ENCODE assay signal across 33 cellular contexts in the genomic region with DNA sequence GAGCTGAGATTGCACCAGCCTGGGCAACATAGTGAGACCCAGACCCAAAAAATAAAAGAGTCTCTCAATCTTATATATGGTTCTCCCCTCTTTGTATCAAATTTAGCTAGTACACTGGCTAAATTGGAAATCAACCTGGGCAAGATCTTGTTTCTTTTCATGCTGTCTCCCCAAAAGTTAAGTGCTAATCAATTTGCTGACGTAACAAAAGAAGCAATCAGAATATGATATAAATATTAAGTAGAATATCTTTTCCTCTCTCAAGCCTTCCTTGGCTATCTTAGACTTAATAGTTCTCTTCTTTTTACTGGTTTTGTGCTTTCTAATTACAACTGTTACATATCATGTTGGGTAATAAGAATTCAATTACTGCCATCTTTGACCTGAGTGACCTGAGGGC.
"Had no signal": no experiment of that assay in that cellular context is flagged by ENCODE, and none has a peak within 500 bp of the region (broad histone marks: within the 10 kb centered on the region; RNA-seq: fewer than 3 reads in every experiment).

No MANE protein-coding gene starts in this region.

- H3K27me3 ChIP-seq: adrenal gland, ascending aorta, body of pancreas, brain microvascular endothelial cell, breast epithelium, cardiac muscle cell had no signal

- DNase-seq: activated effector memory CD4-positive, alpha-beta T cell treated with anti-CD3 and anti-CD28 coated beads, Interleukin-2, amount 50 U/mL, for 16 hours; activated effector memory CD4-positive, alpha-beta T cell treated with Interleukin-2 at 50 U/mL for 16 hours; activated gamma-delta T cell; activated naive CD4-positive, alpha-beta T cell; activated naive CD4-positive, alpha-beta T cell treated with anti-CD3 and anti-CD28 coated beads for 36 hours; activated naive CD4-positive, alpha-beta T cell treated with anti-CD3 and anti-CD28 coated beads, Interleukin-2, amount 10 ng/mL, durations not matched to agents 7 days and 5 days; activated naive CD4-positive, alpha-beta T cell treated with anti-CD3 and anti-CD28 coated beads, Interleukin-2, amount 50 U/mL, for 16 hours; activated naive CD4-positive, alpha-beta T cell treated with Interleukin-2 at 50 U/mL for 16 hours; activated naive CD8-positive, alpha-beta T cell treated with anti-CD3 and anti-CD28 coated beads for 36 hours; activated naive CD8-positive, alpha-beta T cell treated with anti-CD3 and anti-CD28 coated beads, Interleukin-2, amount 10 ng/mL, durations not matched to agents 7 days and 5 days; activated naive CD8-positive, alpha-beta T cell treated with anti-CD3 and anti-CD28 coated beads, Interleukin-2, amount 50 U/mL, for 24 hours; activated T-cell treated with anti-CD3 and anti-CD28 coated beads, Interleukin-2, amount 50 U/mL, for 24 hours; activated T-cell treated with anti-CD3 and anti-CD28 coated beads, Interleukin-2, amount 50 U/mL, for 4 hours; activated T-cell treated with anti-CD3 and anti-CD28 coated beads, Interleukin-2, amount 50 U/mL, for 48 hours; activated T-cell treated with anti-CD3 and anti-CD28 coated beads, Interleukin-2, amount 50 U/mL, for 72 hours; adrenal gland; amniotic stem cell; amygdala; anterior cingulate cortex; aorta; body of pancreas; brain microvascular endothelial cell; caudate nucleus; central memory CD4-positive, alpha-beta T cell; cerebellar nuclear complex had no signal

- H3K4me1 ChIP-seq: adrenal gland, ascending aorta, body of pancreas, breast epithelium had no signal

- H3K9me3 ChIP-seq: adrenal gland, ascending aorta, breast epithelium had no signal

- FAIRE-seq: astrocyte, bronchial epithelial cell, colon had no signal

- H3K27ac ChIP-seq: adrenal gland, ascending aorta, body of pancreas, brain microvascular endothelial cell, breast epithelium, cardiac muscle cell had no signal

- H3K4me3 ChIP-seq: adrenal gland, ascending aorta, body of pancreas, breast epithelium, cardiac muscle cell had no signal

- ATAC-seq: activated naive CD4-positive, alpha-beta T cell treated with anti-CD3 and anti-CD28 coated beads, Interleukin-2, amount 50 U/mL, for 72 hours; activated naive CD8-positive, alpha-beta T cell treated with anti-CD3 and anti-CD28 coated beads, Interleukin-2, amount 50 U/mL, for 24 hours; activated T-cell treated with anti-CD3 and anti-CD28 coated beads, Interleukin-2, amount 50 U/mL, for 4 hours; activated T-cell treated with anti-CD3 and anti-CD28 coated beads, Interleukin-2, amount 50 U/mL, for 72 hours; activated T-helper 17 cell treated with anti-CD3 and anti-CD28 coated beads, Interleukin-2, amount 50 U/mL, for 72 hours; body of pancreas had no signal

- H3K36me3 ChIP-seq: adrenal gland, ascending aorta, brain microvascular endothelial cell, breast epithelium, cardiac muscle cell had no signal
